27 cellular contexts compared by ENCODE assay signal in the genomic region with DNA sequence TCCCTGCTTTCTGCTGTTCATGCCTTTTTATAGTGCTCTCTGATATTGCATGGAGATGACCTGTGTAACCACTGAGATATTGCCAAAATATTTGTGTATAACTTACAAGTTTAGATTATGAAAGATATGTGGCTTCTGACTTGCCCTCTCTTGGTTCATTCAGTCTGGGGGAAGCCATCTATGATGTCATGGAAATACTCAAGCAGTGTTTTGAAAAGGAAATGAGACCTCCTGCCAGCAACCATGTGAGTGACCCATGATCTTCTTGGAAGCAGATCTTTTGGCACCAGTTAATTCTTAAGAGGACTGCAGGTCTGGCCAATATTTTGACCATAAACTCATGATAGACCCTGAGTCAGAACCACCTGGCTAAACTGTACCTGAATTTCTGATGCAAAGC.
A peak's percentile ranks its signal among the peaks of the same experiment; 100 is the strongest.
DNase-seq lines count a peak whose midpoint lies in the region; ATAC-seq and TF ChIP-seq lines count a peak whose summit lies in the region.
"Had no signal": no experiment of that assay in that cellular context is flagged by ENCODE, and none has a peak within 500 bp of the region (broad histone marks: within the 10 kb centered on the region; RNA-seq: fewer than 3 reads in every experiment).

No MANE protein-coding gene starts in this region.

- no peak overlapping the region for H3K27ac ChIP-seq in dorsolateral prefrontal cortex
- H3K27ac ChIP-seq: ascending aorta, prostate gland, spleen, testis, uterus, WERI-Rb-1 had no signal

- intact Hi-C loops in left ventricle myocardium superior (cut with micrococcal nuclease), result no loop called here
- intact Hi-C loops in Right ventricle myocardium inferior (cut with DNase I), result no loop called here
- intact Hi-C loops in dorsolateral prefrontal cortex (cut with DNase I), result no loop called here

- TF ChIP-seq CTCF in cardiac fibroblast (IDR thresholded peaks at IDR 0.05; ENCODE audit: low read depth, low read length), result no peak
- no peak for TF ChIP-seq CTCF in foreskin fibroblast (IDR thresholded peaks at IDR 0.05; ENCODE audit: low read depth, low read length)
- TF ChIP-seq CTCF in dorsolateral prefrontal cortex (IDR thresholded peaks at IDR 0.05 in 54 of 56, conservative IDR thresholded peaks at IDR 0.05 in 2 of 56; ENCODE audit: low read depth in 1 of 56, partially characterized antibody in 56 of 56), result no peak

- DNase-seq in left ventricle myocardium superior (no peak), Right ventricle myocardium inferior (ENCODE audit: missing footprints) (no peak), cardiac fibroblast (ENCODE audit: low read depth in 2 of 2) (peak; percentile 72 to 84), foreskin fibroblast (peak; percentile 51 to 66), stromal cell of bone marrow (ENCODE audit: low read depth) (peak; percentile 12), dorsolateral prefrontal cortex (no peak), Kasumi-1 (lab: John Stamatoyannopoulos, UW) (no peak)
- no peak for DNase-seq in activated naive CD4-positive, alpha-beta T cell treated with anti-CD3 and anti-CD28 coated beads, Interleukin-2, amount 50 U/mL, for 16 hours
- DNase-seq: activated CD4-positive, alpha-beta T cell treated with anti-CD3 and anti-CD28 coated beads, Interleukin-2, amount 10 ng/mL, durations not matched to agents 7 days and 5 days; DMS53; effector CD8-positive, alpha-beta T cell; erythroblast; GF-D8; KG1; kidney glomerular epithelial cell; NCI-H1048; NCI-H1930; NCI-H2227 treated with DMSO at 0.1 percent for 48 hours; NCI-H774; spleen; stimulated activated CD4-positive, alpha-beta T cell treated with anti-CD3 and anti-CD28 coated beads, Interleukin-4, amount 100 ng/mL, for 1 hour; stimulated activated naive B cell treated with anti-CD40 and anti-IgM and Interleukin-4, amounts not matched to agents 10 μg/mL and 1 μg/mL and 100 μg/mL, for 72 hours; testis; uterus; WERI-Rb-1 had no signal

- H3K4me3 ChIP-seq in cardiac fibroblast (replicated peaks in 1 of 2; ENCODE audit: low read depth in 2 of 2, low read length in 2 of 2) (no peak overlapping the region), foreskin fibroblast (ENCODE audit: low read depth in 1 of 2, low read length in 2 of 2) (no peak overlapping the region), dorsolateral prefrontal cortex (no peak overlapping the region)
- H3K4me3 ChIP-seq: ascending aorta, prostate gland, spleen, testis, uterus had no signal

- peak; percentile 26 for ATAC-seq in left ventricle myocardium superior
- no peak for ATAC-seq in Right ventricle myocardium inferior
- ATAC-seq: stimulated activated naive B cell treated with anti-CD40 and anti-IgM and Interleukin-4, amounts not matched to agents 10 μg/mL and 1 μg/mL and 100 μg/mL, for 72 hours had no signal

- no peaks in the 10 kb centered on the region for H3K27me3 ChIP-seq in dorsolateral prefrontal cortex
- H3K27me3 ChIP-seq: ascending aorta, spleen, testis, uterus had no signal

Comparison
In these comparisons a context has a peak if more than half of its experiments do, and no peak if none do; other contexts are left out.
1. DNase-seq: peak in cardiac fibroblast (2 of 2), foreskin fibroblast (2 of 2) and stromal cell of bone marrow (single experiment); none in left ventricle myocardium superior (single experiment), Right ventricle myocardium inferior (single experiment), activated naive CD4-positive, alpha-beta T cell treated with anti-CD3 and anti-CD28 coated beads, Interleukin-2, amount 50 U/mL, for 16 hours (single experiment), dorsolateral prefrontal cortex (0 of 10) and Kasumi-1 (0 of 2).